9 cellular contexts compared by ENCODE assay signal in the genomic region with DNA sequence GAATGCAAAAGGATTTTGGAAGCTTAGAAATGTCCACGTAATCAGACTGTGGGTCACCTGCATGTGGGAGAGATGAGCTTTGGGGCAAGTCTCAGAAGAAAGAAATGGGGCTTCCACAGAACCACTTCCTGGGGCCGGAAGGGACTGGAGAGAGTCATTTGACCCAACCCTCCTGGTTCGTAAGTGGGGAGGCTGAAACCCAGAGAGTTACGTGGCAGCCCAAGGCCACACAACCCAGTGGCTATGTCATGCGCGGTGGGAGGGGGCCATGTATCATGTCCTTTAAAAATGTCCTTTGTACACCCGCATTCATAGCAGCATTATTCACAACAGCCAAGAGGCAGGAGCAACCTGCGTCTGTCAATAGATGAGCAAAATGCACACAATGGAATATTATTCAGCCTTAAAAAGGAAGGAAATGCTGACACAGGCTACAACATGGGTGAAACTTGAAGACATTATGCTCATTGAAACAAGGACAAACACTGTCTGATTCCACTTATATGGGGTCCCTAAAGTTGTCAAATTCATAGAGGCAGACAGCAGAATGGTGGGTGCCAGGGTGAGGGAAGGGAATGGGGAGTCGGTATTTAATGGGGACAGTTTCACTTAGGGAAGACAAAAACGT. TPM values are rescaled to one million over a fixed set of nuclear protein-coding genes. Genes with fewer than 3 reads are reported as not detected.
DNase-seq lines count a peak whose midpoint lies in the region; TF ChIP-seq lines count a peak whose summit lies in the region.
"Had no signal": no experiment of that assay in that cellular context is flagged by ENCODE, and none has a peak within 500 bp of the region (broad histone marks: within the 10 kb centered on the region; RNA-seq: fewer than 3 reads in every experiment).

No MANE protein-coding gene starts in this region.

- TF ChIP-seq CTCF in colonic mucosa (IDR thresholded peaks at IDR 0.05) (no peak), tibial artery (IDR thresholded peaks at IDR 0.05) (no peak)

- no peaks in the 10 kb centered on the region for H3K9me3 ChIP-seq in colonic mucosa
- H3K9me3 ChIP-seq in tibial artery, result peaks cover 0 to 6% (median 5%) of the 10 kb centered on the region in 3 donors

- H3K4me3 Mint-ChIP-seq in activated naive CD4-positive, alpha-beta T cell treated with anti-CD3 and anti-CD28 coated beads, Interleukin-2, amount 50 U/mL, for 24 hours, result peak overlapping the region; percentile 58

- H3K9ac ChIP-seq in colonic mucosa (ENCODE audit: low read depth in 2 of 2, low read length in 2 of 2), result no peak overlapping the region
- H3K9ac ChIP-seq: parathyroid adenoma had no signal

- H3K36me3 Mint-ChIP-seq in activated naive CD4-positive, alpha-beta T cell treated with anti-CD3 and anti-CD28 coated beads, Interleukin-2, amount 50 U/mL, for 24 hours, result no peaks in the 10 kb centered on the region

- no peak overlapping the region for H3K27ac Mint-ChIP-seq in activated naive CD4-positive, alpha-beta T cell treated with anti-CD3 and anti-CD28 coated beads, Interleukin-2, amount 50 U/mL, for 24 hours

- peaks cover 3% of the 10 kb centered on the region for H3K4me1 ChIP-seq in colonic mucosa
- H3K4me1 ChIP-seq in tibial artery, result peaks cover 0 to 9% (median 7%) of the 10 kb centered on the region in 4 donors

- peaks cover 6% of the 10 kb centered on the region for H3K27me3 Mint-ChIP-seq in activated naive CD4-positive, alpha-beta T cell treated with anti-CD3 and anti-CD28 coated beads, Interleukin-2, amount 50 U/mL, for 24 hours

- H3K36me3 ChIP-seq in colonic mucosa, result no peaks in the 10 kb centered on the region
- no peaks in the 10 kb centered on the region for H3K36me3 ChIP-seq in tibial artery

- no peaks in the 10 kb centered on the region for H3K9me3 Mint-ChIP-seq in activated naive CD4-positive, alpha-beta T cell treated with anti-CD3 and anti-CD28 coated beads, Interleukin-2, amount 50 U/mL, for 24 hours

- H3K27ac ChIP-seq in colonic mucosa (no peak overlapping the region), tibial artery (no peak overlapping the region)
- H3K27ac ChIP-seq: parathyroid adenoma had no signal

- H3K4me1 Mint-ChIP-seq in activated naive CD4-positive, alpha-beta T cell treated with anti-CD3 and anti-CD28 coated beads, Interleukin-2, amount 50 U/mL, for 24 hours, result no peaks in the 10 kb centered on the region

- DNase-seq in activated naive CD4-positive, alpha-beta T cell treated with anti-CD3 and anti-CD28 coated beads, Interleukin-2, amount 50 U/mL, for 16 hours, result no peak
- DNase-seq in colonic mucosa (peak; percentile 16), mesenteric fat pad (ENCODE audit: low spot score) (peak; percentile 47), tibial artery (peak in 1 of 2 donors; percentile 17), NCI-H2107 treated with DMSO at 0.1 percent for 48 hours (lab: John Stamatoyannopoulos, UW; ENCODE audit: unreplicated experiment) (no peak), NCI-H146 treated with DMSO at 0.1 percent for 48 hours (lab: John Stamatoyannopoulos, UW; ENCODE audit: unreplicated experiment) (no peak), germinal center (ENCODE audit: low spot score) (no peak)

- H3K4me3 ChIP-seq in colonic mucosa, result no peak overlapping the region
- H3K4me3 ChIP-seq in tibial artery, result peak overlapping the region; percentile 38 to 49

- H3K27me3 ChIP-seq in colonic mucosa (no peaks in the 10 kb centered on the region), tibial artery (peaks cover 0 to 27% of the 10 kb centered on the region in 2 donors)

- intact Hi-C loops in colonic mucosa (cut with DNase I) (no loop called here), tibial artery (cut with DNase I; ENCODE audit: low total_unique reads) (no loop called here)

RNA-seq across cellular contexts. Expression of gene CAMK2B, which starts 15.1 kb away (rescaled TPM):
- under 1 TPM; 0.42 to 0.80 TPM for total RNA-seq in colonic mucosa
- 1.2 TPM for total RNA-seq in mesenteric fat pad

Comparison
In these comparisons a context has a peak if more than half of its experiments do, and no peak if none do; other contexts are left out.
1. DNase-seq: peak in colonic mucosa (single experiment) and mesenteric fat pad (single experiment); none in activated naive CD4-positive, alpha-beta T cell treated with anti-CD3 and anti-CD28 coated beads, Interleukin-2, amount 50 U/mL, for 16 hours (single experiment), NCI-H2107 treated with DMSO at 0.1 percent for 48 hours (single experiment), NCI-H146 treated with DMSO at 0.1 percent for 48 hours (single experiment) and germinal center (single experiment).